ENCODE assay signal across 8 cellular contexts in genomic region chr1:174998569-174999215, GRCh38. TPM values are rescaled to one million over a fixed set of nuclear protein-coding genes. Genes with fewer than 3 reads are reported as not detected.
DNase-seq lines count a peak whose midpoint lies in the region; ATAC-seq and TF ChIP-seq lines count a peak whose summit lies in the region.

No MANE protein-coding gene starts in this region.

- POLR2A ChIA-PET in GM10248 (lab: Yijun Ruan, JAX), result interaction anchor here (0.6 to 2.5 kb wide), 6 partner anchors 18 to 736 kb away, joined by 3 to 12 read pairs (median 5); partner anchors contain the start of gene MRPS14
- POLR2A ChIA-PET in WTC11 (lab: Charles Lee), result interaction anchor here (0.6 to 3.8 kb wide), 9 partner anchors 12 to 976 kb away, joined by 3 to 27 read pairs (median 4); partner anchors contain the start of genes MRPS14 and RC3H1

- WGBS in transverse colon (ENCODE audit: low coverage in 1 of 2), 2 donors, result 30 to 31% methylated on average over 7 to 19 of the region's 19 CpGs

- H3K27me3 Mint-ChIP-seq in WTC11 (ENCODE audit: low read depth), result no peaks in the 10 kb centered on the region

- peak overlapping the region; percentile 92 for H3K9ac ChIP-seq in muscle layer of colon (ENCODE audit: low read length)

- TF ChIP-seq POLR2A in transverse colon (IDR thresholded peaks at IDR 0.05), result no peak

- no peak overlapping the region for H3K4me3 Mint-ChIP-seq in WTC11

- in situ Hi-C loops in transverse colon (cut with MboI; ENCODE audit: low pct_ligation_motif_present in 1 of 4, low pct_unique_long_range_greater_than_20kb in 1 of 4, low sequenced_read_pairs in 3 of 4), result loop anchor here in 1 of 4 donors (25.0 kb wide), 1 partner anchor 736 kb away; no protein-coding TSS in a partner anchor

- H3K4me1 ChIP-seq in muscle layer of colon (ENCODE audit: insufficient read depth, low read length), result peaks cover 16% of the 10 kb centered on the region
- H3K4me1 ChIP-seq in transverse colon, result peaks cover 12 to 54% (median 23%) of the 10 kb centered on the region in 4 donors

- TF ChIP-seq CTCF in GM10248 (IDR thresholded peaks at IDR 0.05; ENCODE audit: control extremely low read depth, extremely low read depth, low read depth, missing control alignments) (peak; percentile 65), WTC11 (IDR thresholded peaks at IDR 0.05) (peak; percentile 60), epithelial cell of proximal tubule (conservative IDR thresholded peaks at IDR 0.05; ENCODE audit: low read depth, low read length) (peak; percentile 81), transverse colon (IDR thresholded peaks at IDR 0.05) (peak; percentile 77 to 91 (median 84))

- CTCF ChIA-PET in GM10248 (lab: Yijun Ruan, JAX), result interaction anchor here (0.7 to 5.9 kb wide), 19 partner anchors 9 to 749 kb away, joined by 3 to 58 read pairs (median 3); no protein-coding TSS in a partner anchor
- CTCF ChIA-PET in WTC11 (lab: Charles Lee), result interaction anchor here (0.7 to 3.2 kb wide), 13 partner anchors 12 to 736 kb away, joined by 3 to 15 read pairs (median 6); partner anchors contain the start of gene MRPS14

- no peaks in the 10 kb centered on the region for H3K9me3 ChIP-seq in muscle layer of colon (ENCODE audit: low read length)
- no peaks in the 10 kb centered on the region for H3K9me3 ChIP-seq in transverse colon

- DNase-seq in GM10248 (ENCODE audit: extremely low spot score), result peak; percentile 56
- peak; percentile 73 for DNase-seq in NCI-H2196 (lab: John Stamatoyannopoulos, UW; ENCODE audit: unreplicated experiment)
- DNase-seq in WTC11 (ENCODE audit: low spot score), result no peak
- no peak for DNase-seq in epithelial cell of proximal tubule (ENCODE audit: low read depth)
- peak; percentile 40 for DNase-seq in transverse colon
- no peak for DNase-seq in occipital lobe (lab: John Stamatoyannopoulos, UW)

- H3K4me3 ChIP-seq in epithelial cell of proximal tubule (ENCODE audit: low read depth, low read length) (peak overlapping the region; percentile 60), muscle layer of colon (ENCODE audit: low read depth in 1 of 2, low read length in 2 of 2) (peak overlapping the region; percentile 49 to 84), transverse colon (peak overlapping the region; percentile 36 to 86 (median 64))

- TF ChIP-seq EP300 in transverse colon (IDR thresholded peaks at IDR 0.05; ENCODE audit: low read depth), result no peak

- H3K36me3 Mint-ChIP-seq in WTC11, result peaks cover 7% of the 10 kb centered on the region; the same call in 1 of the 2 replicates

- H3K36me3 ChIP-seq in muscle layer of colon (ENCODE audit: insufficient read depth, low read length) (no peaks in the 10 kb centered on the region), transverse colon (no peaks in the 10 kb centered on the region)

- H3K27me3 ChIP-seq in muscle layer of colon (ENCODE audit: control insufficient read depth in 1 of 2, insufficient read depth in 2 of 2, low read length in 2 of 2), result no peaks in the 10 kb centered on the region
- no peaks in the 10 kb centered on the region for H3K27me3 ChIP-seq in transverse colon

- no peaks in the 10 kb centered on the region for H3K9me3 Mint-ChIP-seq in WTC11

- peak; percentile 0 for ATAC-seq in HG03045 (IDR thresholded peaks at IDR 0.05; ENCODE audit: unreplicated experiment)
- ATAC-seq in WTC11, result peak; percentile 0

- intact Hi-C loops in transverse colon (cut with DNase I; ENCODE audit: low total_unique reads), result no loop called here

- H3K27ac Mint-ChIP-seq in WTC11, result no peak overlapping the region

- H3K4me1 Mint-ChIP-seq in WTC11, result peaks cover 31% of the 10 kb centered on the region

- peak overlapping the region; percentile 99 for H3K27ac ChIP-seq in muscle layer of colon (ENCODE audit: low read depth, low read length)
- peak overlapping the region; percentile 90 to 99 (median 98) for H3K27ac ChIP-seq in transverse colon

TF ChIP-seq in WTC11, 78 proteins besides CTCF, POLR2A, EP300 and RAD21 (continues in another document):
- TF ChIP-seq ZNF425 (CRISPR knock-in tag; conservative IDR thresholded peaks at IDR 0.05) (0 out of 2 replicates have a peak, but pooled peaks have one; percentile 29), ZNF532 (CRISPR knock-in tag; IDR thresholded peaks at IDR 0.05; ENCODE audit: borderline replicate concordance) (0 out of 2 replicates have a peak, but pooled peaks have one; percentile 64), TEAD1 (CRISPR knock-in tag; IDR thresholded peaks at IDR 0.05) (peak; percentile 42; the same call in 1 of the 2 replicates)
- TF ChIP-seq, protein P1, sequence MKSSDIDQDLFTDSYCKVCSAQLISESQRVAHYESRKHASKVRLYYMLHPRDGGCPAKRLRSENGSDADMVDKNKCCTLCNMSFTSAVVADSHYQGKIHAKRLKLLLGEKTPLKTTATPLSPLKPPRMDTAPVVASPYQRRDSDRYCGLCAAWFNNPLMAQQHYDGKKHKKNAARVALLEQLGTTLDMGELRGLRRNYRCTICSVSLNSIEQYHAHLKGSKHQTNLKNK (CRISPR knock-in tag; IDR thresholded peaks at IDR 0.05), result 0 out of 2 replicates have a peak, but pooled peaks have one; percentile 7

RNA-seq across cellular contexts. Expression of gene CACYBP, which starts 1.1 kb away (rescaled TPM):
- total RNA-seq in WTC11 (2021), result 167 to 211 TPM (median 185 TPM) in 3 replicates
- total RNA-seq in epithelial cell of proximal tubule, result 156 and 236 TPM in 2 replicates
- 100 to 1,000 TPM in 1 of 4 donors, 10 to 100 TPM in 3; 32.9 to 741 (median 62.1) TPM for total RNA-seq in transverse colon
- total RNA-seq in occipital lobe, result 103 TPM

RNA-seq across cellular contexts. Expression of gene MRPS14, which starts 24.5 kb away (rescaled TPM):
- 30.4 to 33.1 TPM (median 32.1 TPM) in 3 replicates for total RNA-seq in WTC11 (2021)
- 16.7 and 18.3 TPM in 2 replicates for total RNA-seq in epithelial cell of proximal tubule
- 10 to 100 TPM in 2 of 4 donors, 1 to 10 TPM in 2; 3.2 to 21.0 (median 13.0) TPM for total RNA-seq in transverse colon
- total RNA-seq in occipital lobe, result 51.0 TPM

Comparison
In these comparisons a context has a peak if more than half of its experiments do, and no peak if none do; other contexts are left out.
1. DNase-seq: peak in GM10248 (single experiment), NCI-H2196 (single experiment) and transverse colon (single experiment); none in WTC11 (single experiment), epithelial cell of proximal tubule (single experiment) and occipital lobe (single experiment).
2. Peak in every context shown above with its lines, with median percentiles within 50 percentile points of each other: CTCF ChIP-seq and H3K4me3 ChIP-seq.